Comparison of ENCODE assay signal across 35 cellular contexts in the genomic region with DNA sequence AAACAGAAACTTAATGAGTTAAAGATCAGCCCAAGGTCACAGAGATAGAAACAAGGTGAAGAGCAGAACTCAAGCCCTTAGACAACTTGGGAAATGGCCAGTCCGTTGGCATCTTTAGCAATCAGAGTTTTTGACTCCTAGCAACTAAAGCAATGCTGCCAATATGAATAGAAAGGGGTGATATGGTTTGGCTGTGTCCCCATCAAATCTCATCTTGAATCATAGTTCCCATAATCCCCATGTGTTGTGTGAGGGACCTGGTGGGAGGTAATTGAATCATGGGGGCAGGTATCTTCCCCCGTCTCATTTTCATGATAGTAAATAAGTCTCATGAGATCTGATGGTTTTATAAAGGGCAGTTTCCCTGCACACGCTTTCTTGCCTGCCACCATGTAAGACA.
"Had no signal": no experiment of that assay in that cellular context is flagged by ENCODE, and none has a peak within 500 bp of the region (broad histone marks: within the 10 kb centered on the region; RNA-seq: fewer than 3 reads in every experiment).

No MANE protein-coding gene starts in this region.

- H3K27ac ChIP-seq: KMS-11 had no signal

- H3K36me3 ChIP-seq: MG63 had no signal

- DNase-seq: Karpas-422, Kasumi-1, KBM-7, KG1, MG63, MM.1S, MV-4-11, NCI-H1048, NCI-H1092, NCI-H1092 treated with DMSO at 0.1 percent for 48 hours, NCI-H1105, NCI-H1105 treated with DMSO at 0.1 percent for 48 hours, NCI-H1417, NCI-H1417 treated with DMSO at 0.1 percent for 48 hours, NCI-H1436, NCI-H1436 treated with DMSO at 0.1 percent for 48 hours, NCI-H146, NCI-H1694, NCI-H1694 treated with DMSO at 0.1 percent for 48 hours, NCI-H187, NCI-H187 treated with DMSO at 0.1 percent for 48 hours, NCI-H1930, NCI-H2029, NCI-H2029 treated with DMSO at 0.1 percent for 48 hours, NCI-H2081, NCI-H2081 treated with DMSO at 0.1 percent for 48 hours, NCI-H2107, NCI-H2171, NCI-H2171 treated with DMSO at 0.1 percent for 48 hours, NCI-H2227 treated with DMSO at 0.1 percent for 48 hours, NCI-H226, NCI-H345, NCI-H446, NCI-H446 treated with DMSO at 0.1 percent for 48 hours had no signal

- H3K27me3 ChIP-seq: MG63 had no signal

- H3K4me3 ChIP-seq: MG63 had no signal

- H3K9me3 ChIP-seq: MG63 had no signal
